In the genomic region with DNA sequence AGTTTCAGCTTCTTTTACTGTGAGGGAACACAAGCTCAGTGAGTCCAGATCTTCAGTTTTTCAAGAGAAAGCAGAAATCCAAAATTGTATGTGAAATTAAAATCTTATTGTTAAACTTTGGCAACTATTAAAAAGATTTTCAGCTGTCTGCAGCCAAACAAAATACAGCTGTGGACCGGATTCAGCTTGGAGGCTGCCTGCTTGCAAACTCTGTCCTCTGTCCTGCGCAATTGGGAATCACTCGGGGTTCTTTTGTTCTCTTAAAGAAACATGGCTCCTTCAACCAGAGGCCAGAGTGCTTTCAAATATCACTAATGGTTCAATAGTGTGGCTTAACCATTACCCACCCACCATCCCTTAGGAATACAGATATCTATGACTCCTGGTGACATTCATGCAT, we compare ENCODE assay signal across 16 cellular contexts.
DNase-seq lines count a peak whose midpoint lies in the region; ATAC-seq and TF ChIP-seq lines count a peak whose summit lies in the region.
"Had no signal": no experiment of that assay in that cellular context is flagged by ENCODE, and none has a peak within 500 bp of the region (broad histone marks: within the 10 kb centered on the region; RNA-seq: fewer than 3 reads in every experiment).

No MANE protein-coding gene starts in this region.

- no peak overlapping the region for H3K56ac ChIP-seq in mesendoderm (ENCODE audit: low read length)

- WGBS in mesendoderm (ENCODE audit: extremely low coverage, insufficient coverage, low lambda C conversion rate), result no CpG with 5 or more reads among the region's 3 CpGs
- 38 to 64% methylated on average over 3 of the region's 3 CpGs for WGBS in testis, 2 donors

- H3K4me2 ChIP-seq in mesendoderm (ENCODE audit: low read length) (no peak overlapping the region), OCI-LY7 (ENCODE audit: low read length) (no peak overlapping the region)

- H3K36me3 ChIP-seq in mesendoderm (ENCODE audit: control insufficient read depth, insufficient read depth, low read length), result no peaks in the 10 kb centered on the region
- H3K36me3 ChIP-seq in testis (ENCODE audit: low read depth, missing control alignments), result no peaks in the 10 kb centered on the region
- no peaks in the 10 kb centered on the region for H3K36me3 ChIP-seq in OCI-LY7 (ENCODE audit: insufficient read depth, low read length)
- H3K36me3 ChIP-seq: stomach had no signal

- H3K9me3 ChIP-seq in testis, result no peaks in the 10 kb centered on the region
- H3K9me3 ChIP-seq in OCI-LY7 (ENCODE audit: low read length), result no peaks in the 10 kb centered on the region
- H3K9me3 ChIP-seq: stomach had no signal

- no peaks in the 10 kb centered on the region for H3K79me1 ChIP-seq in mesendoderm (ENCODE audit: low read length)

- peak; percentile 54 for DNase-seq in RPMI7951 (ENCODE audit: low read depth)
- peak; percentile 71 for DNase-seq in fibroblast of mammary gland (ENCODE audit: low read depth)
- no peak for DNase-seq in mesendoderm
- peak; percentile 55 for DNase-seq in testis
- DNase-seq in NCI-H82 treated with DMSO at 0.1 percent for 48 hours (lab: John Stamatoyannopoulos, UW; ENCODE audit: unreplicated experiment), result no peak
- DNase-seq in OCI-LY7 (ENCODE audit: low spot score), result no peak
- DNase-seq in NK-92 (lab: John Stamatoyannopoulos, UW; ENCODE audit: unreplicated experiment), result no peak
- DNase-seq: activated CD8-positive, alpha-beta memory T cell treated with anti-CD3 and anti-CD28 coated beads, Interleukin-2, amount 10 ng/mL, durations not matched to agents 7 days and 5 days; activated gamma-delta T cell treated with Interleukin-2 at 50 U/mL for 16 hours; C1 segment of cervical spinal cord; effector memory CD8-positive, alpha-beta T cell; hypothalamus; KBM-7; left colon; stomach had no signal

- peak overlapping the region; percentile 86 for H3K4ac ChIP-seq in mesendoderm (ENCODE audit: low read depth, low read length)

- H4K8ac ChIP-seq in mesendoderm (ENCODE audit: low read depth, low read length), result no peak overlapping the region

- no peak overlapping the region for H3K23ac ChIP-seq in mesendoderm (ENCODE audit: low read length)

- POLR2A ChIA-PET in OCI-LY7 (lab: Charles Lee), result interaction anchor here (0.6 to 1.0 kb wide), 2 partner anchors 1052 to 1086 kb away, joined by 3 read pairs; no protein-coding TSS in a partner anchor

- no peak for TF ChIP-seq POLR2A in testis (IDR thresholded peaks at IDR 0.05)

- no peaks in the 10 kb centered on the region for H3K27me3 ChIP-seq in mesendoderm (ENCODE audit: insufficient read depth, low read length, poor library complexity)
- no peaks in the 10 kb centered on the region for H3K27me3 ChIP-seq in testis
- H3K27me3 ChIP-seq: stomach had no signal

- no peaks in the 10 kb centered on the region for H3K9me2 ChIP-seq in OCI-LY7 (ENCODE audit: insufficient read depth, low read length)

- no peak overlapping the region for H3K4me3 ChIP-seq in fibroblast of mammary gland (ENCODE audit: control insufficient read depth, low read depth, low read length)
- H3K4me3 ChIP-seq in mesendoderm (ENCODE audit: low read length), result no peak overlapping the region
- no peak overlapping the region for H3K4me3 ChIP-seq in testis
- H3K4me3 ChIP-seq in OCI-LY7 (ENCODE audit: low read depth, low read length, poor library complexity, severe bottlenecking), result no peak overlapping the region
- H3K4me3 ChIP-seq: stomach had no signal

- no peak for TF ChIP-seq CTCF in fibroblast of mammary gland (conservative IDR thresholded peaks at IDR 0.05; ENCODE audit: control insufficient read depth, insufficient read depth, low read depth, low read length)
- TF ChIP-seq CTCF in testis (IDR thresholded peaks at IDR 0.05), result no peak
- no peak for TF ChIP-seq CTCF in OCI-LY7 (conservative IDR thresholded peaks at IDR 0.05; ENCODE audit: low read length)

- H3K79me2 ChIP-seq in mesendoderm (ENCODE audit: control insufficient read depth, insufficient read depth, low read length), result no peaks in the 10 kb centered on the region
- H3K79me2 ChIP-seq in OCI-LY7 (ENCODE audit: insufficient read depth, low read depth, low read length), result no peaks in the 10 kb centered on the region

- H3K4me1 ChIP-seq in mesendoderm (ENCODE audit: control insufficient read depth, low read depth, low read length), result peaks cover 2% of the 10 kb centered on the region
- H3K4me1 ChIP-seq in testis, result peaks cover 10% of the 10 kb centered on the region
- H3K4me1 ChIP-seq in OCI-LY7 (ENCODE audit: insufficient read depth, low read length, poor library complexity, severe bottlenecking), result no peaks in the 10 kb centered on the region
- H3K4me1 ChIP-seq: stomach had no signal

- no peak overlapping the region for H3K27ac ChIP-seq in mesendoderm (ENCODE audit: low read depth, low read length)
- H3K27ac ChIP-seq in testis, result no peak overlapping the region
- no peak overlapping the region for H3K27ac ChIP-seq in OCI-LY7 (ENCODE audit: low read depth, low read length, poor library complexity, severe bottlenecking)

- ATAC-seq in GM21717 (IDR thresholded peaks at IDR 0.05; ENCODE audit: unreplicated experiment), result no peak
- ATAC-seq: activated CD8-positive, alpha-beta memory T cell treated with anti-CD3 and anti-CD28 coated beads, Interleukin-2, amount 10 ng/mL, durations not matched to agents 7 days and 5 days; effector memory CD8-positive, alpha-beta T cell; left colon had no signal

- CTCF ChIA-PET in OCI-LY7 (lab: Charles Lee; ENCODE audit: unreplicated experiment), result no interaction called here

- H4K5ac ChIP-seq in mesendoderm (ENCODE audit: low read length), result no peak overlapping the region

- H2AFZ ChIP-seq in OCI-LY7 (ENCODE audit: low read length), result no peak overlapping the region

- no peak overlapping the region for H2BK5ac ChIP-seq in mesendoderm (ENCODE audit: low read length)

- no peak overlapping the region for H3K18ac ChIP-seq in mesendoderm (ENCODE audit: low read length)

- H2AK5ac ChIP-seq in mesendoderm (ENCODE audit: low read length), result no peak overlapping the region

- H2BK15ac ChIP-seq in mesendoderm (replicated peaks; ENCODE audit: low read depth), result no peak overlapping the region

- intact Hi-C loops in testis (cut with DNase I; ENCODE audit: low total_unique reads), result no loop called here
- intact Hi-C loops in OCI-LY7 (cut with micrococcal nuclease; ENCODE audit: unreplicated experiment), result no loop called here

- H2BK120ac ChIP-seq in mesendoderm (ENCODE audit: low read depth, low read length), result no peak overlapping the region

- BruUV-seq in OCI-LY7 (replicated peaks; lab: Mats Ljungman, UMichigan), result no TSS peak

- no peak overlapping the region for H3K9ac ChIP-seq in mesendoderm (ENCODE audit: low read length)

- H4K20me1 ChIP-seq in OCI-LY7 (ENCODE audit: insufficient read depth, low read length), result no peaks in the 10 kb centered on the region

Comparison
In these comparisons a context has a peak if more than half of its experiments do, and no peak if none do; other contexts are left out.
1. DNase-seq: peak in RPMI7951 (single experiment), fibroblast of mammary gland (single experiment) and testis (single experiment); none in mesendoderm (single experiment), NCI-H82 treated with DMSO at 0.1 percent for 48 hours (single experiment), OCI-LY7 (single experiment) and NK-92 (single experiment).